In the genomic region with DNA sequence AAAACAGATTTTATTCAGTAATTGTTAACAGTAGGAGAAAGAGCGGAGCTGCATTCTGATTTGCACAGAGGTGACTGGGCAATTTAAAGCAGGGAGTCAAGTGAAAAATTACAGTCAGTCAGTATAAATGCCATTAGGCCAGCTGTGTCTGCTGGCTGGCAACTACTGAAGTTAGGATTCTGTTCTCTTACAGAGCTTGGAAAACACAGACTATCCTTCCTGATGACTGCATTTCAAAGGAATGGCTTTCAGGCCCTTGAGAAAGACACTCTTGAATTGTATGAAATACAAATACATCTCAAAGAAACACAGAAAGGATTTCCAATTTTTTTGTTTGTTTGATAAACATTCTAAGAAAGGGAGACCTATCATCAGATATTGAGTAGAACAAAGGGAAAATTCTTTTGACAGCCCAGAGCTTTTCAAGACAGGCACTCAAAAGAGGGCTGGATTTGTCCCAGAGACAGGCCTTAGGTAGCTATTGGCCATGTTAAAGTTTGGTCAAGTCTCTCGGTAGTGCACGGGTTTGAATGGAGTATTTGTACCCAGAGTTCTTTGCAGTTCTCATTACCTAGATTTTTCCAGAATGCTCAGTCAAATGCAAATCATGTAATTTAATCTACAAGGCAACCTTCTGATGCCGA, we compare ENCODE assay signal across 9 cellular contexts.
DNase-seq lines count a peak whose midpoint lies in the region; ATAC-seq lines count a peak whose summit lies in the region.
"Had no signal": no experiment of that assay in that cellular context is flagged by ENCODE, and none has a peak within 500 bp of the region (broad histone marks: within the 10 kb centered on the region; RNA-seq: fewer than 3 reads in every experiment).

No MANE protein-coding gene starts in this region.

- H3K4me1 ChIP-seq in subcutaneous abdominal adipose tissue (ENCODE audit: control insufficient read depth in 5 of 5, insufficient read depth in 5 of 5, low read length in 5 of 5): peaks cover 0 to 19% (median 5%) of the 10 kb centered on the region in 5 donors

- no peak overlapping the region for H3K4me3 ChIP-seq in subcutaneous abdominal adipose tissue (ENCODE audit: low read depth in 1 of 5, low read length in 5 of 5)

- DNase-seq in HS-5 (ENCODE audit: low read depth): peak; percentile 63
- DNase-seq in astrocyte of the hippocampus (ENCODE audit: low read depth, low spot score): peak; percentile 87
- DNase-seq in iris pigment epithelial cell (ENCODE audit: low read depth): peak; percentile 70
- no peak for DNase-seq in NOMO-1 treated with dmso at 0.1 percent for 144 hours (lab: John Stamatoyannopoulos, UW; ENCODE audit: unreplicated experiment)
- no peak for DNase-seq in GF-D8 (lab: John Stamatoyannopoulos, UW)
- DNase-seq: central memory CD4-positive, alpha-beta T cell; NCI-H1436 had no signal

- peak overlapping the region; percentile 57 for H3K27ac ChIP-seq in subcutaneous abdominal adipose tissue (ENCODE audit: low read depth, low read length)

- ATAC-seq in GM18511 (IDR thresholded peaks at IDR 0.05; ENCODE audit: unreplicated experiment): no peak

- no peaks in the 10 kb centered on the region for H3K9me3 ChIP-seq in subcutaneous abdominal adipose tissue (ENCODE audit: control insufficient read depth in 5 of 5, low read length in 5 of 5)

- H3K27me3 ChIP-seq in subcutaneous abdominal adipose tissue (ENCODE audit: control insufficient read depth in 5 of 5, insufficient read depth in 4 of 5, low read length in 5 of 5): no peaks in the 10 kb centered on the region

- H3K9ac ChIP-seq in subcutaneous abdominal adipose tissue (ENCODE audit: low read length in 5 of 5): no peak overlapping the region

- H3K36me3 ChIP-seq in subcutaneous abdominal adipose tissue (ENCODE audit: control insufficient read depth in 5 of 5, insufficient read depth in 5 of 5, low read length in 5 of 5): no peaks in the 10 kb centered on the region

Comparison
In these comparisons a context has a peak if more than half of its experiments do, and no peak if none do; other contexts are left out.
1. DNase-seq: peak in HS-5 (single experiment), astrocyte of the hippocampus (single experiment) and iris pigment epithelial cell (single experiment); none in NOMO-1 treated with dmso at 0.1 percent for 144 hours (single experiment) and GF-D8 (single experiment).